In genomic region chr22:21015051-21016006, GRCh38 we compare ENCODE assay signal across 8 cellular contexts. TPM values are rescaled to one million over a fixed set of nuclear protein-coding genes. Genes with fewer than 3 reads are reported as not detected.
A peak's percentile ranks its signal among the peaks of the same experiment; 100 is the strongest.
DNase-seq lines count a peak whose midpoint lies in the region; ATAC-seq and TF ChIP-seq lines count a peak whose summit lies in the region.

TSS of gene P2RX6 (plus strand) at chr22:21015165. CDS start at chr22:21015175, 10 bp downstream.

- H3K79me2 ChIP-seq in SU-DHL-6 (ENCODE audit: insufficient read depth, low read length) (no peaks in the 10 kb centered on the region), trophoblast cell (ENCODE audit: control insufficient read depth, insufficient read depth, low read length, poor library complexity) (no peaks in the 10 kb centered on the region)

- H2AFZ ChIP-seq in SU-DHL-6 (ENCODE audit: low read depth, low read length, severe bottlenecking) = no peak within 1 kb of the TSS
- H2AFZ ChIP-seq in trophoblast cell (ENCODE audit: insufficient read depth, low read length, poor library complexity) = peak within 1 kb of the TSS; percentile 7

- H2BK120ac ChIP-seq in trophoblast cell (ENCODE audit: insufficient read depth, low read length, poor library complexity) = peak within 1 kb of the TSS; percentile 36

- no peaks in the 10 kb centered on the region for H4K20me1 ChIP-seq in SU-DHL-6 (ENCODE audit: low read depth, low read length)

- no peaks in the 10 kb centered on the region for H3F3A ChIP-seq in SU-DHL-6 (ENCODE audit: insufficient read depth)

- peak within 1 kb of the TSS; percentile 49 for H4K91ac ChIP-seq in trophoblast cell (ENCODE audit: low read depth, low read length)

- no peaks in the 10 kb centered on the region for H3K9me3 ChIP-seq in SU-DHL-6 (ENCODE audit: insufficient read depth, low read length)
- H3K9me3 ChIP-seq in trophoblast cell (ENCODE audit: insufficient read depth, low read depth, low read length) = no peaks in the 10 kb centered on the region

- H3K9ac ChIP-seq in SU-DHL-6 (ENCODE audit: low read length) = peak within 1 kb of the TSS; percentile 31; the same call in 1 of the 2 replicates
- no peak within 1 kb of the TSS for H3K9ac ChIP-seq in trophoblast cell (ENCODE audit: low read length)

- H3K14ac ChIP-seq in trophoblast cell (ENCODE audit: low read length) = peak within 1 kb of the TSS; percentile 23

- H3K4me3 ChIP-seq in GM08714 (ENCODE audit: low read length) (peak within 1 kb of the TSS; percentile 16; the same call in 1 of the 2 replicates), SU-DHL-6 (ENCODE audit: insufficient read depth, low read length, poor library complexity, severe bottlenecking) (no peak within 1 kb of the TSS), fibroblast of pulmonary artery (replicated peaks; ENCODE audit: low read depth, low read length) (peak within 1 kb of the TSS; percentile 59), trophoblast cell (ENCODE audit: low read depth, low read length) (peak within 1 kb of the TSS; percentile 48)

- H3K27me3 ChIP-seq in SU-DHL-6 (ENCODE audit: low read length) (no peaks in the 10 kb centered on the region), trophoblast cell (ENCODE audit: insufficient read depth, low read length) (no peaks in the 10 kb centered on the region)

- peak within 1 kb of the TSS; percentile 12 for H3K18ac ChIP-seq in trophoblast cell (ENCODE audit: low read length)

- H3K4ac ChIP-seq in trophoblast cell (ENCODE audit: low read depth, low read length) = no peak within 1 kb of the TSS

- DNase-seq in fibroblast of pulmonary artery (ENCODE audit: low read depth) (no peak), trophoblast cell (peak in 1 of 2 donors; percentile 66), COLO668 (lab: John Stamatoyannopoulos, UW; ENCODE audit: unreplicated experiment) (no peak), NCI-H187 (lab: John Stamatoyannopoulos, UW) (no peak), DMS79 (lab: John Stamatoyannopoulos, UW) (no peak)

- H4K12ac ChIP-seq in trophoblast cell (ENCODE audit: low read depth, low read length) = no peak within 1 kb of the TSS

- H3K9me2 ChIP-seq in SU-DHL-6 (replicated peaks; ENCODE audit: insufficient read depth, low read length) = no peaks in the 10 kb centered on the region

- H3K27ac ChIP-seq in SU-DHL-6 (ENCODE audit: low read depth, low read length) = no peak within 1 kb of the TSS
- peak within 1 kb of the TSS; percentile 44 for H3K27ac ChIP-seq in trophoblast cell (ENCODE audit: low read depth, low read length)

- H3K4me2 ChIP-seq in SU-DHL-6 (ENCODE audit: low read depth, low read length, poor library complexity, severe bottlenecking) (peak within 1 kb of the TSS; percentile 45), trophoblast cell (ENCODE audit: low read length) (peak within 1 kb of the TSS; percentile 79)

- WGBS in trophoblast cell (ENCODE audit: extremely low coverage, insufficient coverage, insufficient read length) = no CpG with 5 or more reads among the region's 18 CpGs

- no peak for TF ChIP-seq CTCF in SU-DHL-6 (IDR thresholded peaks at IDR 0.05; ENCODE audit: insufficient read depth, low read length, poor library complexity, severe bottlenecking)
- no peak for TF ChIP-seq CTCF in fibroblast of pulmonary artery (IDR thresholded peaks at IDR 0.05; ENCODE audit: low read length, missing control alignments)

- H3K36me3 ChIP-seq in SU-DHL-6 (ENCODE audit: low read length) = no peaks in the 10 kb centered on the region
- no peaks in the 10 kb centered on the region for H3K36me3 ChIP-seq in trophoblast cell (ENCODE audit: control insufficient read depth in 1 of 2, insufficient read depth in 2 of 2, low read length in 2 of 2)

- no peak within 1 kb of the TSS for H2AK5ac ChIP-seq in trophoblast cell (ENCODE audit: low read length)

- H3K4me1 ChIP-seq in trophoblast cell (ENCODE audit: control insufficient read depth in 1 of 2, insufficient read depth in 2 of 2, low read length in 2 of 2) = peaks cover 15 to 18% of the 10 kb centered on the region in 2 experiments

- H3K23ac ChIP-seq in trophoblast cell (ENCODE audit: low read length) = no peak within 1 kb of the TSS

- no peak for ATAC-seq in HG02973 (IDR thresholded peaks at IDR 0.05; ENCODE audit: unreplicated experiment)

- peak within 1 kb of the TSS; percentile 20 for H2BK12ac ChIP-seq in trophoblast cell (ENCODE audit: low read length)

- peak within 1 kb of the TSS; percentile 25 for H4K8ac ChIP-seq in trophoblast cell (ENCODE audit: low read depth, low read length)

- peak within 1 kb of the TSS; percentile 17 for H2BK5ac ChIP-seq in trophoblast cell (ENCODE audit: low read depth, low read length, poor library complexity)

- peaks cover 3% of the 10 kb centered on the region for H3K79me1 ChIP-seq in trophoblast cell (ENCODE audit: low read length)

RNA-seq across cellular contexts. Expression of gene P2RX6, which starts in this region (rescaled TPM):
- 0.05 and 0.07 TPM in 2 replicates for polyA plus RNA-seq in trophoblast cell (2013)
